Comparison of ENCODE assay signal across 1 cellular context in genomic region chr22:36811094-36811797, GRCh38.
TF ChIP-seq lines count a peak whose summit lies in the region.

No MANE protein-coding gene starts in this region.

TF ChIP-seq in HEK293, 187 proteins besides CTCF, POLR2A, EP300 and RAD21 (continued from another document):
- 0 out of 2 replicates have a peak, but pooled peaks have one; percentile 23 for TF ChIP-seq SCRT2 (tag by site-specific recombination; IDR thresholded peaks at IDR 0.05)
- TF ChIP-seq ZNF114 (tag by site-specific recombination; IDR thresholded peaks at IDR 0.05): no peak
- TF ChIP-seq, protein P1, sequence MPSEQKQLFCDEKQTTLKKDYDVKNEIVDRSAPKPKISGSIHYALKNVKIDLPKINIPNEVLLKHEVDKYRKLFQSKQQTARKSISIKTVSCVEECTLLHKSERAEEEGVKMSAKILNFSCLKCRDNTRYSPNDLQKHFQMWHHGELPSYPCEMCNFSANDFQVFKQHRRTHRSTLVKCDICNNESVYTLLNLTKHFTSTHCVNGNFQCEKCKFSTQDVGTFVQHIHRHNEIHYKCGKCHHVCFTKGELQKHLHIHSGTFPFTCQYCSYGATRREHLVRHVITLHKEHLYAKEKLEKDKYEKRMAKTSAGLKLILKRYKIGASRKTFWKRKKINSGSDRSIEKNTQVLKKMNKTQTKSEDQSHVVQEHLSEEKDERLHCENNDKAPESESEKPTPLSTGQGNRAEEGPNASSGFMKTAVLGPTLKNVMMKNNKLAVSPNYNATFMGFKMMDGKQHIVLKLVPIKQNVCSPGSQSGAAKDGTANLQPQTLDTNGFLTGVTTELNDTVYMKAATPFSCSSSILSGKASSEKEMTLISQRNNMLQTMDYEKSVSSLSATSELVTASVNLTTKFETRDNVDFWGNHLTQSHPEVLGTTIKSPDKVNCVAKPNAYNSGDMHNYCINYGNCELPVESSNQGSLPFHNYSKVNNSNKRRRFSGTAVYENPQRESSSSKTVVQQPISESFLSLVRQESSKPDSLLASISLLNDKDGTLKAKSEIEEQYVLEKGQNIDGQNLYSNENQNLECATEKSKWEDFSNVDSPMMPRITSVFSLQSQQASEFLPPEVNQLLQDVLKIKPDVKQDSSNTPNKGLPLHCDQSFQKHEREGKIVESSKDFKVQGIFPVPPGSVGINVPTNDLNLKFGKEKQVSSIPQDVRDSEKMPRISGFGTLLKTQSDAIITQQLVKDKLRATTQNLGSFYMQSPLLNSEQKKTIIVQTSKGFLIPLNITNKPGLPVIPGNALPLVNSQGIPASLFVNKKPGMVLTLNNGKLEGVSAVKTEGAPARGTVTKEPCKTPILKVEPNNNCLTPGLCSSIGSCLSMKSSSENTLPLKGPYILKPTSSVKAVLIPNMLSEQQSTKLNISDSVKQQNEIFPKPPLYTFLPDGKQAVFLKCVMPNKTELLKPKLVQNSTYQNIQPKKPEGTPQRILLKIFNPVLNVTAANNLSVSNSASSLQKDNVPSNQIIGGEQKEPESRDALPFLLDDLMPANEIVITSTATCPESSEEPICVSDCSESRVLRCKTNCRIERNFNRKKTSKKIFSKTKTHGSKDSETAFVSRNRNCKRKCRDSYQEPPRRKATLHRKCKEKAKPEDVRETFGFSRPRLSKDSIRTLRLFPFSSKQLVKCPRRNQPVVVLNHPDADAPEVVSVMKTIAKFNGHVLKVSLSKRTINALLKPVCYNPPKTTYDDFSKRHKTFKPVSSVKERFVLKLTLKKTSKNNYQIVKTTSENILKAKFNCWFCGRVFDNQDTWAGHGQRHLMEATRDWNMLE (tag by site-specific recombination; conservative IDR thresholded peaks at IDR 0.05; ENCODE audit: low read depth): peak; percentile 54; the same call in 1 of the 2 replicates
- 0 out of 2 replicates have a peak, but pooled peaks have one; percentile 43 for TF ChIP-seq ZNF404 (tag by site-specific recombination; IDR thresholded peaks at IDR 0.05)
- TF ChIP-seq, protein P2, sequence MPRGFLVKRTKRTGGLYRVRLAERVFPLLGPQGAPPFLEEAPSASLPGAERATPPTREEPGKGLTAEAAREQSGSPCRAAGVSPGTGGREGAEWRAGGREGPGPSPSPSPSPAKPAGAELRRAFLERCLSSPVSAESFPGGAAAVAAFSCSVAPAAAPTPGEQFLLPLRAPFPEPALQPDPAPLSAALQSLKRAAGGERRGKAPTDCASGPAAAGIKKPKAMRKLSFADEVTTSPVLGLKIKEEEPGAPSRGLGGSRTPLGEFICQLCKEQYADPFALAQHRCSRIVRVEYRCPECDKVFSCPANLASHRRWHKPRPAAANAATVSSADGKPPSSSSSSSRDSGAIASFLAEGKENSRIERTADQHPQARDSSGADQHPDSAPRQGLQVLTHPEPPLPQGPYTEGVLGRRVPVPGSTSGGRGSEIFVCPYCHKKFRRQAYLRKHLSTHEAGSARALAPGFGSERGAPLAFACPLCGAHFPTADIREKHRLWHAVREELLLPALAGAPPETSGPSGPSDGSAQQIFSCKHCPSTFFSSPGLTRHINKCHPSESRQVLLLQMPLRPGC (tag by site-specific recombination; IDR thresholded peaks at IDR 0.05): no peak
- no peak for TF ChIP-seq ZNF747 (tag by site-specific recombination; IDR thresholded peaks at IDR 0.05)
- TF ChIP-seq ZNF521 (tag by site-specific recombination; IDR thresholded peaks at IDR 0.05): no peak
- no peak for TF ChIP-seq WT1 (tag by site-specific recombination; IDR thresholded peaks at IDR 0.05)
